Comparison of ENCODE assay signal across 25 cellular contexts in the genomic region with DNA sequence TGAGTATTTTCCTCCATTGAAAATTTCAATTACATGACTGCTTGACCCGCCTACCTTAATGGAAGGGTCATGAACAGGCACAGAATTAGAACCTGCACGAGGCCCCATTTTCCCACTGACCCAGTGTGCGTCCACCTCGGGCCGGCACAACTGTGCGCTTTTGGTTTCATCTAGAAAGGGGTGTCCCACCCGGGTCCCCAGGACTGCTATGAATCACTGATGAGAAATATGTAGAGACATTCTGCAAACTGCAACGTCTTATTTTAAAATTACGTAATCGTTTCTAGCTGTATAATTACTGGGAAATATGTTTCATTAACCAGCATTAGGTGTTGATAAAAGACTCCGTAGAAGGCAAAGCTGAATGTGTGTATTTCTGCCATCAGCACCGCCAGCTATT.
A peak's percentile ranks its signal among the peaks of the same experiment; 100 is the strongest.
DNase-seq lines count a peak whose midpoint lies in the region; ATAC-seq, FAIRE-seq and TF ChIP-seq lines count a peak whose summit lies in the region.
"Had no signal": no experiment of that assay in that cellular context is flagged by ENCODE, and none has a peak within 500 bp of the region (broad histone marks: within the 10 kb centered on the region; RNA-seq: fewer than 3 reads in every experiment).

No MANE protein-coding gene starts in this region.

- H2AFZ ChIP-seq in HepG2 (ENCODE audit: low read length) = no peak overlapping the region
- no peak overlapping the region for H2AFZ ChIP-seq in neuronal stem cell (ENCODE audit: low read length)
- H2AFZ ChIP-seq: GM23338 had no signal

- H3K4me3 ChIP-seq in RWPE2 (ENCODE audit: severe bottlenecking) (no peak overlapping the region), HepG2 (replicated peaks in 1 of 3; ENCODE audit: insufficient read depth in 1 of 3, low read depth in 2 of 3, low read length in 3 of 3) (no peak overlapping the region), neuronal stem cell (ENCODE audit: low read length in 2 of 2) (no peak overlapping the region), gastrocnemius medialis (no peak overlapping the region)
- H3K4me3 ChIP-seq: A549; BLaER1 treated with 17β-estradiol and CSF1 and Interleukin-3, amounts not matched to agents 10 nM and 100 nM; GM12878; GM23338 had no signal

- H2BK5ac ChIP-seq in neuronal stem cell (ENCODE audit: low read length) = no peak overlapping the region

- no peak overlapping the region for H4K8ac ChIP-seq in neuronal stem cell (ENCODE audit: low read depth, low read length)

- no peak overlapping the region for H3K4ac ChIP-seq in neuronal stem cell (ENCODE audit: low read length)

- H3K9me3 ChIP-seq in RWPE2 (ENCODE audit: severe bottlenecking) (peaks cover 2% of the 10 kb centered on the region), HepG2 (ENCODE audit: low read length) (no peaks in the 10 kb centered on the region), neuronal stem cell (replicated peaks in 1 of 2; ENCODE audit: control insufficient read depth in 2 of 2, insufficient read depth in 1 of 2, low read depth in 1 of 2, low read length in 2 of 2) (no peaks in the 10 kb centered on the region), gastrocnemius medialis (no peaks in the 10 kb centered on the region)
- H3K9me3 ChIP-seq: A549; BE2C; BLaER1 treated with 17β-estradiol and CSF1 and Interleukin-3, amounts not matched to agents 10 nM and 100 nM had no signal

- WGBS in HepG2 (ENCODE audit: low lambda C conversion rate) = 84% methylated on average over 12 of the region's 12 CpGs
- no CpG with 5 or more reads among the region's 12 CpGs for WGBS in neuronal stem cell (ENCODE audit: extremely low coverage in 2 of 2, insufficient read length in 2 of 2, insufficient replicate concordance in 1 of 2), 2 donors

- no peak overlapping the region for H3K23ac ChIP-seq in neuronal stem cell (ENCODE audit: low read depth, low read length, poor library complexity)

- in situ Hi-C loops in HepG2 (cut with HindIII; ENCODE audit: extremely low pct_ligation_motif_present, low pct_unique_long_range_greater_than_20kb) (no loop called here), gastrocnemius medialis (cut with MboI; ENCODE audit: low sequenced_read_pairs in 4 of 4) (no loop called here)

- no peak overlapping the region for H2BK12ac ChIP-seq in neuronal stem cell (ENCODE audit: low read length)

- no peak overlapping the region for H2BK15ac ChIP-seq in neuronal stem cell (ENCODE audit: low read length)

- H3K4me1 ChIP-seq in RWPE2 (ENCODE audit: insufficient read depth, poor library complexity, severe bottlenecking) (no peaks in the 10 kb centered on the region), HepG2 (ENCODE audit: insufficient read depth, low read length) (no peaks in the 10 kb centered on the region), neuronal stem cell (ENCODE audit: control insufficient read depth in 2 of 2, insufficient read depth in 1 of 2, low read depth in 1 of 2, low read length in 2 of 2) (peaks cover 0 to 2% of the 10 kb centered on the region in 2 donors), gastrocnemius medialis (no peaks in the 10 kb centered on the region)
- H3K4me1 ChIP-seq: A549, BE2C had no signal

- POLR2A ChIA-PET in HepG2 (lab: Yijun Ruan, JAX) = no interaction called here

- H3K27ac ChIP-seq in RWPE2 (ENCODE audit: poor library complexity, severe bottlenecking) = no peak overlapping the region
- no peak overlapping the region for H3K27ac ChIP-seq in HepG2 (ENCODE audit: extremely low read length, insufficient read depth, low read length)
- no peak overlapping the region for H3K27ac ChIP-seq in neuronal stem cell (replicated peaks; ENCODE audit: low read length)
- H3K27ac ChIP-seq in gastrocnemius medialis = no peak overlapping the region
- H3K27ac ChIP-seq: A549; BLaER1 treated with 17β-estradiol and CSF1 and Interleukin-3, amounts not matched to agents 10 nM and 100 nM had no signal

- H3K9ac ChIP-seq in HepG2 (ENCODE audit: insufficient read depth, low read depth, low read length) (no peak overlapping the region), neuronal stem cell (ENCODE audit: low read depth, low read length, poor library complexity) (no peak overlapping the region)
- H3K9ac ChIP-seq: BLaER1 treated with 17β-estradiol and CSF1 and Interleukin-3, amounts not matched to agents 10 nM and 100 nM had no signal

- H3K4me2 ChIP-seq in HepG2 (ENCODE audit: low read depth, low read length) (no peak overlapping the region), neuronal stem cell (ENCODE audit: insufficient read depth, low read length, poor library complexity, severe bottlenecking) (no peak overlapping the region)
- H3K4me2 ChIP-seq: A549; BLaER1 treated with 17β-estradiol and CSF1 and Interleukin-3, amounts not matched to agents 10 nM and 100 nM; GM23338 had no signal

- peaks cover 3% of the 10 kb centered on the region; the same call in 1 of the 2 replicates for H4K20me1 ChIP-seq in HepG2 (ENCODE audit: insufficient read depth, low read length)

- TF ChIP-seq POLR2A in HepG2 (IDR thresholded peaks at IDR 0.05; ENCODE audit: insufficient read depth in 1 of 2, low read depth in 2 of 2, low read length in 2 of 2) = no peak
- no peak for TF ChIP-seq POLR2A in gastrocnemius medialis (IDR thresholded peaks at IDR 0.05)

- no peaks in the 10 kb centered on the region for H3K79me1 ChIP-seq in neuronal stem cell (ENCODE audit: low read depth, low read length)

- H4K91ac ChIP-seq in neuronal stem cell (ENCODE audit: low read depth, low read length, poor library complexity) = no peak overlapping the region

- DNase-seq in activated effector memory CD4-positive, alpha-beta T cell treated with anti-CD3 and anti-CD28 coated beads, Interleukin-2, amount 50 U/mL, for 16 hours = peak; percentile 14
- no peak for DNase-seq in activated effector memory CD4-positive, alpha-beta T cell treated with Interleukin-2 at 50 U/mL for 16 hours
- DNase-seq in RWPE2 (ENCODE audit: low spot score) (peak; percentile 23), HepG2 (ENCODE audit: low spot score) (no peak), neuronal stem cell (ENCODE audit: low spot score) (no peak), HUDEP-2 (lab: John Stamatoyannopoulos, UW; ENCODE audit: unreplicated experiment in 76 of 76) (no peak), gastrocnemius medialis (no peak)
- DNase-seq: 8988T; ACHN; AML-193; BE2C; CD4-positive, alpha-beta T cell; CD8-positive, alpha-beta memory T cell; DMS 273 treated with DMSO at 0.1 percent for 48 hours; EL; GDM1; H9 had no signal

- H2AK5ac ChIP-seq in neuronal stem cell (ENCODE audit: low read depth, low read length) = no peak overlapping the region

- BruUV-seq in HepG2 (replicated peaks; lab: Mats Ljungman, UMichigan) = no TSS peak

- H3K18ac ChIP-seq in neuronal stem cell (ENCODE audit: low read length) = peak overlapping the region; percentile 25

- ATAC-seq in RWPE2 (ENCODE audit: low read depth) (no peak), HepG2 (no peak), HG03460 (IDR thresholded peaks at IDR 0.05; ENCODE audit: unreplicated experiment) (no peak), gastrocnemius medialis (no peak)
- ATAC-seq: A549, GM12878, GM23338, HCT116 had no signal

- no peak for TF ChIP-seq RAD21 in HepG2 (CRISPR knock-in tag; IDR thresholded peaks at IDR 0.05)

- no peaks in the 10 kb centered on the region for H3K27me3 ChIP-seq in RWPE2 (ENCODE audit: insufficient read depth, poor library complexity, severe bottlenecking)
- H3K27me3 ChIP-seq in HepG2 (ENCODE audit: control insufficient read depth in 1 of 2, insufficient read depth in 2 of 2, low read length in 2 of 2) = no peaks in the 10 kb centered on the region
- H3K27me3 ChIP-seq in neuronal stem cell (ENCODE audit: control insufficient read depth in 3 of 3, insufficient read depth in 3 of 3, low read depth in 1 of 3, low read length in 3 of 3) = no peaks in the 10 kb centered on the region
- H3K27me3 ChIP-seq in gastrocnemius medialis = peaks cover 0 to 7% (median 0%) of the 10 kb centered on the region in 3 donors
- H3K27me3 ChIP-seq: BE2C; BLaER1 treated with 17β-estradiol and CSF1 and Interleukin-3, amounts not matched to agents 10 nM and 100 nM had no signal

- no peak for FAIRE-seq in HepG2 (lab: Jason Lieb, UNC)
- FAIRE-seq: A549, D721Med, GM12878, GM19239 had no signal

- H3K79me2 ChIP-seq in HepG2 (ENCODE audit: insufficient read depth, low read length) = no peaks in the 10 kb centered on the region

- H3K36me3 ChIP-seq in RWPE2 (ENCODE audit: low read depth) (no peaks in the 10 kb centered on the region), HepG2 (replicated peaks in 1 of 2; ENCODE audit: control insufficient read depth in 1 of 2, insufficient read depth in 2 of 2, low read length in 2 of 2) (no peaks in the 10 kb centered on the region), neuronal stem cell (replicated peaks in 1 of 2; ENCODE audit: control insufficient read depth in 2 of 2, insufficient read depth in 2 of 2, low read length in 2 of 2) (no peaks in the 10 kb centered on the region), gastrocnemius medialis (no peaks in the 10 kb centered on the region)
- H3K36me3 ChIP-seq: BE2C; BLaER1 treated with 17β-estradiol and CSF1 and Interleukin-3, amounts not matched to agents 10 nM and 100 nM had no signal

- no peak for TF ChIP-seq EP300 in HepG2 (IDR thresholded peaks at IDR 0.05; ENCODE audit: low read depth in 2 of 2, low read length in 2 of 2)
- no peak for TF ChIP-seq EP300 in HepG2 (CRISPR knock-in tag; IDR thresholded peaks at IDR 0.05; ENCODE audit: borderline replicate concordance)

- H2BK120ac ChIP-seq in neuronal stem cell (ENCODE audit: low read depth, low read length) = no peak overlapping the region

- TF ChIP-seq CTCF in RWPE2 (IDR thresholded peaks at IDR 0.05; ENCODE audit: poor library complexity, severe bottlenecking) = no peak
- TF ChIP-seq CTCF in HepG2 (CRISPR knock-in tag; IDR thresholded peaks at IDR 0.05) = no peak
- TF ChIP-seq CTCF in gastrocnemius medialis (IDR thresholded peaks at IDR 0.05 in 4 of 5, conservative IDR thresholded peaks at IDR 0.05 in 1 of 5) = no peak

- intact Hi-C loops in HepG2 (cut with micrococcal nuclease; ENCODE audit: unreplicated experiment) (no loop called here), gastrocnemius medialis (cut with DNase I; ENCODE audit: low total_unique reads) (no loop called here)

- no peak overlapping the region for H3K14ac ChIP-seq in neuronal stem cell (ENCODE audit: low read length)

- CTCF ChIA-PET in HepG2 (lab: Yijun Ruan, JAX; ENCODE audit: low intra/inter-chr PET ratio, low total read pairs) = no interaction called here

TF ChIP-seq in HepG2, 621 proteins besides CTCF, POLR2A, EP300 and RAD21 (continues in another document):
- TF ChIP-seq JDP2 (CRISPR knock-in tag; IDR thresholded peaks at IDR 0.05; ENCODE audit: borderline replicate concordance) = no peak
- TF ChIP-seq CEBPB (IDR thresholded peaks at IDR 0.05; ENCODE audit: borderline replicate concordance, low read depth, low read length) = peak; percentile 62; the same call in 1 of the 2 replicates
- no peak for TF ChIP-seq ZNF724P (CRISPR knock-in tag; IDR thresholded peaks at IDR 0.05; ENCODE audit: borderline replicate concordance)
- TF ChIP-seq ZNF546 (CRISPR knock-in tag; conservative IDR thresholded peaks at IDR 0.05) = no peak

Comparison
In these comparisons a context has a peak if more than half of its experiments do, and no peak if none do; other contexts are left out.
1. DNase-seq: peak in activated effector memory CD4-positive, alpha-beta T cell treated with anti-CD3 and anti-CD28 coated beads, Interleukin-2, amount 50 U/mL, for 16 hours (single experiment) and RWPE2 (single experiment); none in activated effector memory CD4-positive, alpha-beta T cell treated with Interleukin-2 at 50 U/mL for 16 hours (single experiment), HepG2 (single experiment), neuronal stem cell (single experiment), HUDEP-2 (0 of 76) and gastrocnemius medialis (0 of 2).